Comparison of ENCODE assay signal across 17 cellular contexts in genomic region chr11:114050258-114050927, GRCh38. TPM values are rescaled to one million over a fixed set of nuclear protein-coding genes. Genes with fewer than 3 reads are reported as not detected.
A peak's percentile ranks its signal among the peaks of the same experiment; 100 is the strongest.
DNase-seq lines count a peak whose midpoint lies in the region; ATAC-seq and TF ChIP-seq lines count a peak whose summit lies in the region.
"Had no signal": no experiment of that assay in that cellular context is flagged by ENCODE, and none has a peak within 500 bp of the region (broad histone marks: within the 10 kb centered on the region; RNA-seq: fewer than 3 reads in every experiment).

No MANE protein-coding gene starts in this region.

- H3K4me3 ChIP-seq in uterus: no peak overlapping the region

- no peak for TF ChIP-seq POLR2A in uterus (IDR thresholded peaks at IDR 0.05)

- peak; percentile 9 to 23 for DNase-seq in NCI-H2081 (lab: John Stamatoyannopoulos, UW)
- DNase-seq in NCI-H2081 treated with DMSO at 0.1 percent for 48 hours (lab: John Stamatoyannopoulos, UW): no peak
- no peak for DNase-seq in nephron progenitor cell
- DNase-seq in progenitor cell of endocrine pancreas (ENCODE audit: low spot score, unreplicated experiment): no peak
- DNase-seq in uterus: peak in 1 of 2 donors; percentile 75
- no peak for DNase-seq in amygdala (lab: John Stamatoyannopoulos, UW)
- DNase-seq in head of caudate nucleus: no peak
- DNase-seq: CD8-positive, alpha-beta T cell; COR-L47; DND-41; GDM1; HCEC 1CT; HFFc6 had no signal

- ATAC-seq in GM18867 (IDR thresholded peaks at IDR 0.05; ENCODE audit: unreplicated experiment): no peak
- ATAC-seq: CD8-positive, alpha-beta T cell had no signal

- H3K27ac Mint-ChIP-seq in nephron progenitor cell (peak overlapping the region; percentile 51), progenitor cell of endocrine pancreas (peak overlapping the region; percentile 78)
- H3K27ac Mint-ChIP-seq: CD14-positive monocyte; CD8-positive, alpha-beta T cell; HFFc6 had no signal

- H3K27me3 ChIP-seq in uterus: no peaks in the 10 kb centered on the region

- intact Hi-C loops in uterus (cut with DNase I; ENCODE audit: low total_unique reads) (no loop called here), head of caudate nucleus (cut with DNase I) (no loop called here)

- TF ChIP-seq CTCF in nephron progenitor cell (IDR thresholded peaks at IDR 0.05): no peak
- TF ChIP-seq CTCF in progenitor cell of endocrine pancreas (IDR thresholded peaks at IDR 0.05; ENCODE audit: unreplicated experiment): no peak
- no peak for TF ChIP-seq CTCF in uterus (IDR thresholded peaks at IDR 0.05)

- peak overlapping the region; percentile 1 to 46 for H3K27ac ChIP-seq in uterus
- H3K27ac ChIP-seq: 22Rv1 had no signal

- H3K4me1 Mint-ChIP-seq in nephron progenitor cell (peaks cover 44% of the 10 kb centered on the region), progenitor cell of endocrine pancreas (ENCODE audit: low read depth) (peaks cover 27% of the 10 kb centered on the region)

- H3K36me3 Mint-ChIP-seq in nephron progenitor cell (ENCODE audit: low read depth) (no peaks in the 10 kb centered on the region), progenitor cell of endocrine pancreas (ENCODE audit: insufficient read depth) (no peaks in the 10 kb centered on the region)
- H3K36me3 Mint-ChIP-seq: CD14-positive monocyte; CD8-positive, alpha-beta T cell had no signal

- H3K27me3 Mint-ChIP-seq in nephron progenitor cell (ENCODE audit: low read depth, poor library complexity): peaks cover 4% of the 10 kb centered on the region
- H3K27me3 Mint-ChIP-seq in progenitor cell of endocrine pancreas: peaks cover 7% of the 10 kb centered on the region

- no peaks in the 10 kb centered on the region for H3K4me1 ChIP-seq in uterus

- no peaks in the 10 kb centered on the region for H3K9me3 ChIP-seq in uterus

- H3K36me3 ChIP-seq in uterus: no peaks in the 10 kb centered on the region

- H3K9me3 Mint-ChIP-seq in nephron progenitor cell: no peaks in the 10 kb centered on the region
- H3K9me3 Mint-ChIP-seq in progenitor cell of endocrine pancreas (ENCODE audit: low read depth): no peaks in the 10 kb centered on the region
- H3K9me3 Mint-ChIP-seq: CD14-positive monocyte; CD8-positive, alpha-beta T cell; HFFc6 had no signal

- H3K4me3 Mint-ChIP-seq in nephron progenitor cell (no peak overlapping the region), progenitor cell of endocrine pancreas (ENCODE audit: low read depth) (no peak overlapping the region)
- H3K4me3 Mint-ChIP-seq: CD14-positive monocyte; CD8-positive, alpha-beta T cell; HFFc6 had no signal

RNA-seq across cellular contexts. Expression of gene ZBTB16, which starts 9.1 kb away (rescaled TPM):
- 29.6 and 32.6 TPM in 2 replicates for total RNA-seq in progenitor cell of endocrine pancreas
- 100 to 1,000 TPM in 3 of 4 donors, 10 to 100 TPM in 1; 25.5 to 302 (median 151) TPM for total RNA-seq in uterus
- total RNA-seq: H4, HFFc6 had no signal

Comparison
In these comparisons a context has a peak if more than half of its experiments do, and no peak if none do; other contexts are left out.
1. DNase-seq: peak in NCI-H2081 (2 of 2); none in NCI-H2081 treated with DMSO at 0.1 percent for 48 hours (single experiment), nephron progenitor cell (single experiment), progenitor cell of endocrine pancreas (single experiment), amygdala (0 of 56) and head of caudate nucleus (0 of 42).